ENCODE assay signal across 9 cellular contexts in the genomic region with DNA sequence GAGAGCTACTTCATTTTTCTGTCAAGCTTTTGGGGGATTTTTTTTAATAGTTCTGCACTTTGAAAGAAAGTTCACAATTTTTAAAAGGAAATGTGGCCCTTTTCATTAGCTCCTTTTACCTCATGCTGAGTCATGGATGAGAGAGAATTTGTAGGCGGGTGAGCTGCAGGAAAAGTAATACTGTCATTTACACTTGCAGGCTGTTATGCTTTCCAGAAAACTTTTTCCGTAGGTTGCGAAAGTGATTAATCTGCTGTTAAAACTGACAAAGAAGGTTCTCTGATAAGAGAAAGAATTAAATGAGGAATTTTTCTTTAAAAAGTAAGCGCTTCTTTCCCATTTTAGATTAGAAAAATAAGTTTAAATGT.
DNase-seq lines count a peak whose midpoint lies in the region; ATAC-seq and TF ChIP-seq lines count a peak whose summit lies in the region.
"Had no signal": no experiment of that assay in that cellular context is flagged by ENCODE, and none has a peak within 500 bp of the region (broad histone marks: within the 10 kb centered on the region; RNA-seq: fewer than 3 reads in every experiment).

No MANE protein-coding gene starts in this region.

- H3K14ac ChIP-seq in IMR-90 (replicated peaks; ENCODE audit: low read depth, low read length), result no peak overlapping the region

- H4K91ac ChIP-seq in IMR-90 (ENCODE audit: insufficient read depth, low read depth, low read length), result no peak overlapping the region

- H3K4me3 ChIP-seq in AG04450 (ENCODE audit: low read depth, low read length), result no peak overlapping the region
- H3K4me3 ChIP-seq in IMR-90 (ENCODE audit: insufficient read depth, low read depth, low read length), result no peak overlapping the region
- H3K4me3 ChIP-seq in choroid plexus epithelial cell (ENCODE audit: low read depth, low read length), result no peak overlapping the region

- peaks cover 36 to 51% of the 10 kb centered on the region in 2 experiments for H3K79me1 ChIP-seq in IMR-90 (ENCODE audit: low read depth in 1 of 2, low read length in 2 of 2)

- H3K4ac ChIP-seq in IMR-90 (ENCODE audit: low read depth, low read length), result no peak overlapping the region

- peaks cover 2% of the 10 kb centered on the region for H3K36me3 Mint-ChIP-seq in mesothelial cell of epicardium

- DNase-seq in AG04450 (ENCODE audit: low read depth, low spot score), result no peak
- peak; percentile 80 for DNase-seq in IMR-90
- DNase-seq in choroid plexus epithelial cell (ENCODE audit: low read depth), result peak; percentile 81
- no peak for DNase-seq in mesothelial cell of epicardium (ENCODE audit: low spot score in 2 of 2, unreplicated experiment in 2 of 2)
- DNase-seq in NCI-H69 (lab: John Stamatoyannopoulos, UW), result no peak
- no peak for DNase-seq in NCI-H1048 (lab: John Stamatoyannopoulos, UW)
- DNase-seq: NCI-H774 had no signal

- H2BK15ac ChIP-seq in IMR-90 (ENCODE audit: low read depth, low read length), result no peak overlapping the region

- POLR2A ChIA-PET in AG04450 (lab: Yijun Ruan, JAX) (interaction anchor here (0.8 kb wide), 1 partner anchor 66 kb away, joined by 3 read pairs; no protein-coding TSS in a partner anchor), IMR-90 (lab: Charles Lee; ENCODE audit: unreplicated experiment) (no interaction called here)

- in situ Hi-C loops in IMR-90 (cut with MboI; ENCODE audit: low sequenced_read_pairs), result no loop called here

- no peak overlapping the region for H2BK20ac ChIP-seq in IMR-90 (ENCODE audit: low read depth, low read length)

- no peak for TF ChIP-seq POLR2A in IMR-90 (IDR thresholded peaks at IDR 0.05; ENCODE audit: low read depth, low read length)

- H3K9ac ChIP-seq in IMR-90 (ENCODE audit: low read depth, low read length), result no peak overlapping the region

- H3K9me3 ChIP-seq in AG04450 (ENCODE audit: control insufficient read depth, insufficient read depth, low read length) (no peaks in the 10 kb centered on the region), IMR-90 (ENCODE audit: control insufficient read depth, insufficient read depth, low read length) (no peaks in the 10 kb centered on the region)

- peak overlapping the region; percentile 72 for H3K27ac ChIP-seq in AG04450 (ENCODE audit: low read depth, low read length)
- H3K27ac ChIP-seq in IMR-90 (ENCODE audit: insufficient read depth, low read length), result no peak overlapping the region

- no peaks in the 10 kb centered on the region for H3K27me3 Mint-ChIP-seq in mesothelial cell of epicardium (ENCODE audit: low read depth)

- ATAC-seq in IMR-90 (ENCODE audit: low read depth) (peak; percentile 86), HG02759 (IDR thresholded peaks at IDR 0.05; ENCODE audit: unreplicated experiment) (no peak), HG02973 (IDR thresholded peaks at IDR 0.05; ENCODE audit: unreplicated experiment) (no peak)

- H3K27ac Mint-ChIP-seq in mesothelial cell of epicardium, result peak overlapping the region; percentile 14

- no peak overlapping the region for H3K56ac ChIP-seq in IMR-90 (ENCODE audit: extremely low read depth, insufficient read depth, low read length)

- H2AK9ac ChIP-seq in IMR-90 (replicated peaks; ENCODE audit: low read depth, low read length, poor library complexity), result no peak overlapping the region

- CTCF ChIA-PET in AG04450 (lab: Charles Lee) (interaction anchor here (0.9 to 1.6 kb wide), 3 partner anchors 371 to 843 kb away, joined by 3 to 7 read pairs (median 4); no protein-coding TSS in a partner anchor), IMR-90 (lab: Yijun Ruan, JAX) (no interaction called here)

- peak overlapping the region; percentile 9 to 33; a peak in 1 of 4 replicates for H4K8ac ChIP-seq in IMR-90 (ENCODE audit: low read depth in 2 of 2, low read length in 2 of 2)

- no peak overlapping the region for H3K18ac ChIP-seq in IMR-90 (ENCODE audit: low read depth, low read length)

- TF ChIP-seq RAD21 in IMR-90 (IDR thresholded peaks at IDR 0.05; ENCODE audit: low read length), result no peak

- no TSS peak for BruUV-seq in IMR-90 (replicated peaks; lab: Mats Ljungman, UMichigan)

- H3K9me1 ChIP-seq in IMR-90 (ENCODE audit: insufficient read depth, low read length), result peaks cover 3% of the 10 kb centered on the region; the same call in 1 of the 2 replicates

- TF ChIP-seq CTCF in AG04450 (IDR thresholded peaks at IDR 0.05; ENCODE audit: low read depth, low read length) (no peak), IMR-90 (conservative IDR thresholded peaks at IDR 0.05; ENCODE audit: low read depth, low read length) (no peak), choroid plexus epithelial cell (conservative IDR thresholded peaks at IDR 0.05; ENCODE audit: low read depth, low read length) (no peak), mesothelial cell of epicardium (IDR thresholded peaks at IDR 0.05; ENCODE audit: unreplicated experiment) (no peak)

- H3K27me3 ChIP-seq in AG04450 (ENCODE audit: control insufficient read depth, insufficient read depth, low read length) (no peaks in the 10 kb centered on the region), IMR-90 (ENCODE audit: control insufficient read depth, insufficient read depth, low read length) (no peaks in the 10 kb centered on the region)

- H3K4me1 ChIP-seq in IMR-90 (ENCODE audit: control insufficient read depth, insufficient read depth, low read length), result peaks cover 11% of the 10 kb centered on the region

- H3K4me2 ChIP-seq in IMR-90 (ENCODE audit: low read depth, low read length), result peak overlapping the region; percentile 72

- no peak overlapping the region for H3K23ac ChIP-seq in IMR-90 (ENCODE audit: low read depth, low read length)

- intact Hi-C loops in IMR-90 (cut with micrococcal nuclease), result no loop called here

- H3K9me3 Mint-ChIP-seq in mesothelial cell of epicardium, result no peaks in the 10 kb centered on the region

- no peak overlapping the region for H2AK5ac ChIP-seq in IMR-90 (ENCODE audit: low read depth, low read length)

- no peak overlapping the region for H4K5ac ChIP-seq in IMR-90 (ENCODE audit: low read depth, low read length)

- dilution Hi-C loops in IMR-90 (cut with HindIII; ENCODE audit: low sequenced_read_pairs, unreplicated experiment), result no loop called here

- WGBS in IMR-90 (ENCODE audit: extremely low coverage in 2 of 2, insufficient read length in 1 of 2), 2 experiments, result no CpG with 5 or more reads among the region's 4 CpGs

- H3K36me3 ChIP-seq in IMR-90 (ENCODE audit: control insufficient read depth, insufficient read depth, low read length), result no peaks in the 10 kb centered on the region

- peak overlapping the region; percentile 56 for H2BK5ac ChIP-seq in IMR-90 (ENCODE audit: low read depth, low read length, poor library complexity, severe bottlenecking)

- H3K4me3 Mint-ChIP-seq in mesothelial cell of epicardium, result no peak overlapping the region

- H2AFZ ChIP-seq in IMR-90 (replicated peaks; ENCODE audit: low read length, poor library complexity), result no peak overlapping the region

- no peak overlapping the region for H2BK120ac ChIP-seq in IMR-90 (ENCODE audit: low read depth, low read length)

- H3K4me1 Mint-ChIP-seq in mesothelial cell of epicardium, result peaks cover 10% of the 10 kb centered on the region

- H4K20me1 ChIP-seq in IMR-90 (ENCODE audit: insufficient read depth, low read length), result peaks cover 3% of the 10 kb centered on the region; the same call in 1 of the 2 replicates

TF ChIP-seq in IMR-90, 13 proteins besides CTCF, POLR2A, EP300 and RAD21:
- peak; percentile 87 for TF ChIP-seq NFE2L2 (IDR thresholded peaks at IDR 0.05; ENCODE audit: low read depth, low read length)
- peak; percentile 70 for TF ChIP-seq CEBPB (IDR thresholded peaks at IDR 0.05; ENCODE audit: low read depth, low read length)
- TF ChIP-seq FOS (IDR thresholded peaks at IDR 0.05; ENCODE audit: low read depth, low read length), result peak; percentile 39; the same call in 1 of the 2 replicates
- TF ChIP-seq CHD1 (IDR thresholded peaks at IDR 0.05; ENCODE audit: low read depth, low read length), result no peak
- peak; percentile 50 for TF ChIP-seq MAFK (IDR thresholded peaks at IDR 0.05; ENCODE audit: low read depth, low read length)
- no peak for TF ChIP-seq MAZ (IDR thresholded peaks at IDR 0.05; ENCODE audit: borderline replicate concordance, low read depth, low read length)
- no peak for TF ChIP-seq SMC3 (IDR thresholded peaks at IDR 0.05; ENCODE audit: low read depth, low read length)

Comparison
In these comparisons a context has a peak if more than half of its experiments do, and no peak if none do; other contexts are left out.
1. DNase-seq: peak in IMR-90 (single experiment) and choroid plexus epithelial cell (single experiment); none in AG04450 (single experiment), mesothelial cell of epicardium (0 of 2), NCI-H69 (single experiment) and NCI-H1048 (single experiment).